17 cellular contexts compared by ENCODE assay signal in genomic region chr1:173717238-173717637, GRCh38. TPM values are rescaled to one million over a fixed set of nuclear protein-coding genes. Genes with fewer than 3 reads are reported as not detected.
DNase-seq lines count a peak whose midpoint lies in the region; ATAC-seq, FAIRE-seq and TF ChIP-seq lines count a peak whose summit lies in the region.
"Had no signal": no experiment of that assay in that cellular context is flagged by ENCODE, and none has a peak within 500 bp of the region (broad histone marks: within the 10 kb centered on the region; RNA-seq: fewer than 3 reads in every experiment).

No MANE protein-coding gene starts in this region.

- H3K4me3 Mint-ChIP-seq in HFFc6: peak overlapping the region; percentile 24
- H3K4me3 Mint-ChIP-seq in astrocyte (ENCODE audit: unreplicated experiment): no peak overlapping the region
- H3K4me3 Mint-ChIP-seq in memory B cell: peak overlapping the region; percentile 7

- peak overlapping the region in 10 of 11 experiments; percentile 10 to 92 (median 80); a peak in 12 of 22 replicates for H3K4me2 ChIP-seq in BLaER1 treated with 17β-estradiol and CSF1 and Interleukin-3, amounts not matched to agents 10 nM and 100 nM
- H3K4me2 ChIP-seq in astrocyte (ENCODE audit: low read length): no peak overlapping the region

- H3K36me3 Mint-ChIP-seq in HFFc6 (ENCODE audit: low read depth): peaks cover 21% of the 10 kb centered on the region
- peaks cover 3% of the 10 kb centered on the region for H3K36me3 Mint-ChIP-seq in astrocyte (ENCODE audit: low read depth, unreplicated experiment)
- peaks cover 10% of the 10 kb centered on the region for H3K36me3 Mint-ChIP-seq in memory B cell

- TF ChIP-seq CTCF in HFFc6 (IDR thresholded peaks at IDR 0.05) (no peak), astrocyte (IDR thresholded peaks at IDR 0.05; ENCODE audit: insufficient read depth, low read depth, low read length) (no peak), mucosa of descending colon (IDR thresholded peaks at IDR 0.05) (no peak)

- FAIRE-seq in astrocyte (lab: Jason Lieb, UNC): no peak
- FAIRE-seq: GM19239 had no signal

- H3K27ac Mint-ChIP-seq in HFFc6: no peak overlapping the region
- H3K27ac Mint-ChIP-seq in astrocyte (ENCODE audit: unreplicated experiment): no peak overlapping the region
- H3K27ac Mint-ChIP-seq in memory B cell: peak overlapping the region; percentile 21

- H3K27ac ChIP-seq in BLaER1 treated with 17β-estradiol and CSF1 and Interleukin-3, amounts not matched to agents 10 nM and 100 nM: no peak overlapping the region
- no peak overlapping the region for H3K27ac ChIP-seq in astrocyte (ENCODE audit: low read depth, low read length)
- H3K27ac ChIP-seq: dorsolateral prefrontal cortex had no signal

- no peaks in the 10 kb centered on the region for H3K9me3 Mint-ChIP-seq in HFFc6
- no peaks in the 10 kb centered on the region for H3K9me3 Mint-ChIP-seq in astrocyte (ENCODE audit: unreplicated experiment)
- H3K9me3 Mint-ChIP-seq in memory B cell: no peaks in the 10 kb centered on the region

- H3K9me3 ChIP-seq in BLaER1 treated with 17β-estradiol and CSF1 and Interleukin-3, amounts not matched to agents 10 nM and 100 nM (replicated peaks in 1 of 11): 0 out of 22 replicates have a peak, but pooled peaks cover 0 to 3% (median 0%) of the 10 kb centered on the region in 11 experiments
- no peaks in the 10 kb centered on the region for H3K9me3 ChIP-seq in astrocyte (ENCODE audit: insufficient read depth, low read depth, low read length)
- H3K9me3 ChIP-seq in mucosa of descending colon: no peaks in the 10 kb centered on the region
- H3K9me3 ChIP-seq: BE2C had no signal

- peaks cover 62% of the 10 kb centered on the region for H3K79me2 ChIP-seq in astrocyte (ENCODE audit: insufficient read depth, low read length)

- no peak overlapping the region for H3K4me3 ChIP-seq in BLaER1 treated with 17β-estradiol and CSF1 and Interleukin-3, amounts not matched to agents 10 nM and 100 nM
- H3K4me3 ChIP-seq in astrocyte (ENCODE audit: insufficient read depth, low read depth, low read length): no peak overlapping the region
- no peak overlapping the region for H3K4me3 ChIP-seq in mucosa of descending colon

- H3K9ac ChIP-seq in BLaER1 treated with 17β-estradiol and CSF1 and Interleukin-3, amounts not matched to agents 10 nM and 100 nM: peak overlapping the region in 1 of 11 experiments; percentile 37; a peak in 1 of 22 replicates
- no peak overlapping the region for H3K9ac ChIP-seq in astrocyte (ENCODE audit: low read length)

- H3K27me3 Mint-ChIP-seq in HFFc6 (ENCODE audit: insufficient read depth): no peaks in the 10 kb centered on the region
- H3K27me3 Mint-ChIP-seq in astrocyte (ENCODE audit: low read depth, unreplicated experiment): no peaks in the 10 kb centered on the region
- no peaks in the 10 kb centered on the region for H3K27me3 Mint-ChIP-seq in memory B cell

- H2AFZ ChIP-seq in astrocyte (ENCODE audit: low read depth, low read length): no peak overlapping the region

- H3K36me3 ChIP-seq in BLaER1 treated with 17β-estradiol and CSF1 and Interleukin-3, amounts not matched to agents 10 nM and 100 nM: peaks cover 20 to 49% (median 38%) of the 10 kb centered on the region in 11 experiments
- peaks cover 3% of the 10 kb centered on the region for H3K36me3 ChIP-seq in astrocyte (ENCODE audit: insufficient read depth, low read length)
- H3K36me3 ChIP-seq in mucosa of descending colon (ENCODE audit: low read depth): no peaks in the 10 kb centered on the region
- H3K36me3 ChIP-seq: BE2C had no signal

- H3K4me1 ChIP-seq in BLaER1 treated with 17β-estradiol and CSF1 and Interleukin-3, amounts not matched to agents 10 nM and 100 nM: peaks cover 6 to 25% (median 15%) of the 10 kb centered on the region in 10 experiments; a peak in 18 of 20 replicates
- H3K4me1 ChIP-seq in astrocyte (ENCODE audit: insufficient read depth, low read length) (peaks cover 4% of the 10 kb centered on the region), mucosa of descending colon (ENCODE audit: low read depth) (peaks cover 18% of the 10 kb centered on the region)
- H3K4me1 ChIP-seq: BE2C had no signal

- peaks cover 0 to 12% (median 0%) of the 10 kb centered on the region in 11 experiments; a peak in 5 of 22 replicates for H4K20me1 ChIP-seq in BLaER1 treated with 17β-estradiol and CSF1 and Interleukin-3, amounts not matched to agents 10 nM and 100 nM
- H4K20me1 ChIP-seq in astrocyte (ENCODE audit: insufficient read depth, low read length): peaks cover 11% of the 10 kb centered on the region

- intact Hi-C loops in mucosa of descending colon (cut with DNase I, micrococcal nuclease): loop anchor here in 1 of 2 donors (10.0 kb wide), 1 partner anchor 282 kb away; no protein-coding TSS in a partner anchor

- DNase-seq in HFFc6: no peak
- DNase-seq in astrocyte (ENCODE audit: low read depth): peak; percentile 3
- DNase-seq in memory B cell (ENCODE audit: low spot score in 2 of 2): no peak
- no peak for DNase-seq in dermis blood vessel endothelial cell
- DNase-seq in HUDEP-2 (lab: John Stamatoyannopoulos, UW; ENCODE audit: unreplicated experiment in 76 of 76): no peak
- no peak for DNase-seq in mucosa of descending colon
- DNase-seq: activated CD8-positive, alpha-beta memory T cell treated with anti-CD3 and anti-CD28 coated beads, Interleukin-2, amount 50 U/mL, for 4 hours; aorta; BE2C; dorsolateral prefrontal cortex; NCI-H2029; Right ventricle myocardium superior; stimulated activated CD4-positive, alpha-beta T cell treated with anti-CD3 and anti-CD28 coated beads, Interleukin-4, amount 100 ng/mL, for 4 hours; stimulated activated naive CD4-positive, alpha-beta T cell treated with Interleukin-2 at 50 U/mL for 16 hours had no signal

- H3K4me1 Mint-ChIP-seq in HFFc6 (ENCODE audit: low read depth): peaks cover 28% of the 10 kb centered on the region
- peaks cover 5% of the 10 kb centered on the region for H3K4me1 Mint-ChIP-seq in astrocyte (ENCODE audit: low read depth, unreplicated experiment)
- H3K4me1 Mint-ChIP-seq in memory B cell: peaks cover 21% of the 10 kb centered on the region

- no peaks in the 10 kb centered on the region for H3K27me3 ChIP-seq in BLaER1 treated with 17β-estradiol and CSF1 and Interleukin-3, amounts not matched to agents 10 nM and 100 nM
- no peaks in the 10 kb centered on the region for H3K27me3 ChIP-seq in astrocyte (ENCODE audit: insufficient read depth, low read length)
- H3K27me3 ChIP-seq: BE2C had no signal

- no peak for ATAC-seq in memory B cell (ENCODE audit: low read depth)
- no peak for ATAC-seq in GM21737 (IDR thresholded peaks at IDR 0.05; ENCODE audit: unreplicated experiment)
- no peak for ATAC-seq in mucosa of descending colon

RNA-seq across cellular contexts. Expression of gene KLHL20, which starts 2.5 kb away (rescaled TPM):
- total RNA-seq in HFFc6 (2021; fragmentation: NEBNext Ultra II Directional; extraction: Animal tissue kit (Norgen Biotek cat#: 25700)): 10 to 100 TPM; 25.8 to 30.0 (median 27.9) TPM
- 25.3 and 25.4 TPM in 2 replicates for total RNA-seq in astrocyte
- total RNA-seq in dermis blood vessel endothelial cell: 44.2 and 49.5 TPM in 2 replicates
- 10 to 100 TPM; 18.3 to 34.8 (median 25.1) TPM for total RNA-seq in mucosa of descending colon

RNA-seq across cellular contexts. Expression of gene ANKRD45, which starts 47.6 kb away (rescaled TPM):
- total RNA-seq in HFFc6 (2021; fragmentation: NEBNext Ultra II Directional; extraction: Animal tissue kit (Norgen Biotek cat#: 25700)): under 1 TPM in 3 of 6 experiments, not detected in 3; 0.11 to 0.31 (median 0.17) TPM
- total RNA-seq in astrocyte (1.4 and 1.8 TPM in 2 replicates), dermis blood vessel endothelial cell (0.05 and 0.17 TPM in 2 replicates), mucosa of descending colon (1 to 10 TPM in 2 of 3 donors, under 1 TPM in 1; 0.55 to 2.1 (median 1.1) TPM)
